In the genomic region with DNA sequence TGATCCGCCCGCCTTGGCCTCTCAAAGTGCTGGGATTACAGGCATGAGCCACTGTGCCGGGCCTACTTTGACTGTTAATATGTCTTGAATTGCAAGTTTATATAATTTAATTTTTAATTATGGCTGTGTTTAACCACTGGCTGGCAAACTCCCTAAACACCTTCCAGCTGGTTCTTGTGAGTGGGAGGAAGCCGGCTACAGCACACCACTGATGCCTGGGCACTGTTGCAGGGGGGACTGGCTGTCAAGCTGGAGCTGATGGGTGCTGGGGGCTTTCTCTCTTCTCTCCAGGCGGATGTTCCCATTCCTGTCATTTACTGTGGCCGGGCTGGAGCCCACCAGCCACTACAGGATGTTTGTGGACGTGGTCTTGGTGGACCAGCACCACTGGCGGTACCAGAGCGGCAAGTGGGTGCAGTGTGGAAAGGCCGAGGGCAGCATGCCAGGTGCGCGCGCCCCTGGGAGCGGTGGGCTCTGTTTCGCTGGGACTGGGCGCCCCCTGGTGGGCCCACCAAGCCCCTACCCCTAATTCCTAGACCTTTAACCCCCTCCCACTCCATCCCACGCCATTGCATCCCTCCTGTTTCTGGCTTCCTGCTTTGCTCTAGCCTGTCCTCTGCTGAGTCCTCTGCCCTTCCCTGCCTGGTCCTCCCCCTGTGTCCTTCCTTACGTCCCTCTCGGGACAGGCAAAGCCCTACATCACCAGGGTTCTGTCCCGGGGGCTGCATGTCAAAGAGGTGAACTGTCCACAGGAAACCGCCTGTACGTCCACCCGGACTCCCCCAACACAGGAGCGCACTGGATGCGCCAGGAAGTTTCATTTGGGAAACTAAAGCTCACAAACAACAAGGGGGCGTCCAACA, we compare ENCODE assay signal across 8 cellular contexts. TPM values are rescaled to one million over a fixed set of nuclear protein-coding genes. Genes with fewer than 3 reads are reported as not detected.
DNase-seq lines count a peak whose midpoint lies in the region; ATAC-seq, FAIRE-seq and TF ChIP-seq lines count a peak whose summit lies in the region.

No MANE protein-coding gene starts in this region.

- no peak overlapping the region for H3K27ac Mint-ChIP-seq in neural crest cell (ENCODE audit: unreplicated experiment)

- H3K9me3 ChIP-seq in SJCRH30 (replicated peaks) (no peaks in the 10 kb centered on the region), small intestine (ENCODE audit: control insufficient read depth, low read depth) (no peaks in the 10 kb centered on the region), gastroesophageal sphincter (no peaks in the 10 kb centered on the region)

- WGBS in small intestine, 3 donors = 36 to 46% (median 38%) methylated on average over 21 to 26 of the region's 26 CpGs
- 30 to 47% methylated on average over 4 to 7 of the region's 26 CpGs for WGBS in gastroesophageal sphincter (ENCODE audit: low coverage in 1 of 2), 2 donors

- no peaks in the 10 kb centered on the region for H3K9me3 Mint-ChIP-seq in neural crest cell

- no peak for TF ChIP-seq POLR2A in gastroesophageal sphincter (IDR thresholded peaks at IDR 0.05)
- TF ChIP-seq POLR2A in H54 (IDR thresholded peaks at IDR 0.05; ENCODE audit: low read depth, low read length) = no peak

- no peaks in the 10 kb centered on the region for H3K36me3 Mint-ChIP-seq in neural crest cell (ENCODE audit: low read depth)

- H3K27ac ChIP-seq in SJCRH30 (no peak overlapping the region), small intestine (ENCODE audit: low read depth in 1 of 2, low read length in 1 of 2) (no peak overlapping the region), gastroesophageal sphincter (no peak overlapping the region)

- TF ChIP-seq CTCF in cardiac fibroblast (IDR thresholded peaks at IDR 0.05; ENCODE audit: low read depth, low read length) = peak; percentile 21
- peak; percentile 73 for TF ChIP-seq CTCF in neural crest cell (conservative IDR thresholded peaks at IDR 0.05)
- TF ChIP-seq CTCF in gastroesophageal sphincter (IDR thresholded peaks at IDR 0.05) = peak in 1 of 4 experiments; percentile 44

- ATAC-seq in gastroesophageal sphincter = no peak

- H3K27me3 ChIP-seq in SJCRH30 = peaks cover 17% of the 10 kb centered on the region
- H3K27me3 ChIP-seq in small intestine (ENCODE audit: control insufficient read depth in 2 of 2, insufficient read depth in 2 of 2, low read length in 2 of 2) = peaks cover 0 to 4% of the 10 kb centered on the region in 2 donors
- peaks cover 77% of the 10 kb centered on the region for H3K27me3 ChIP-seq in gastroesophageal sphincter

- H3K4me1 ChIP-seq in SJCRH30 = no peaks in the 10 kb centered on the region
- H3K4me1 ChIP-seq in small intestine (ENCODE audit: control insufficient read depth in 2 of 2, insufficient read depth in 1 of 2, low read depth in 1 of 2, low read length in 1 of 2) = no peaks in the 10 kb centered on the region
- H3K4me1 ChIP-seq in gastroesophageal sphincter = no peaks in the 10 kb centered on the region

- H3K27me3 Mint-ChIP-seq in neural crest cell (ENCODE audit: low read depth) = peaks cover 52% of the 10 kb centered on the region

- H3K4me3 Mint-ChIP-seq in neural crest cell = no peak overlapping the region

- no peaks in the 10 kb centered on the region for H3K36me3 ChIP-seq in SJCRH30
- H3K36me3 ChIP-seq in small intestine (ENCODE audit: control insufficient read depth in 2 of 2, insufficient read depth in 2 of 2, low read length in 2 of 2) = no peaks in the 10 kb centered on the region
- H3K36me3 ChIP-seq in gastroesophageal sphincter = no peaks in the 10 kb centered on the region

- no peaks in the 10 kb centered on the region for H3K4me1 Mint-ChIP-seq in neural crest cell

- no peak for TF ChIP-seq EP300 in gastroesophageal sphincter (IDR thresholded peaks at IDR 0.05)

- H3K4me3 ChIP-seq in SJCRH30 (no peak overlapping the region), cardiac fibroblast (replicated peaks in 1 of 2; ENCODE audit: low read depth in 2 of 2, low read length in 2 of 2) (no peak overlapping the region), small intestine (ENCODE audit: low read depth in 1 of 2, low read length in 2 of 2) (no peak overlapping the region), gastroesophageal sphincter (no peak overlapping the region)

- FAIRE-seq in small intestine (lab: Jason Lieb, UNC) (no peak), H54 (lab: Jason Lieb, UNC) (no peak)

- peak; percentile 76 for DNase-seq in activated effector memory CD4-positive, alpha-beta T cell treated with anti-CD3 and anti-CD28 coated beads, Interleukin-2, amount 50 U/mL, for 16 hours
- no peak for DNase-seq in activated effector memory CD4-positive, alpha-beta T cell treated with Interleukin-2 at 50 U/mL for 16 hours
- DNase-seq in SJCRH30 (peak; percentile 66 to 83), cardiac fibroblast (ENCODE audit: low read depth in 2 of 2) (peak in 1 of 2 donors; percentile 14), neural crest cell (ENCODE audit: low read depth, low spot score) (peak; percentile 57), small intestine (no peak), H54 (ENCODE audit: insufficient read length, low spot score) (no peak)

RNA-seq across cellular contexts. Expression of a gene that starts 9.5 kb away (rescaled TPM):
- total RNA-seq in SJCRH30 (2014; rRNA removed; shearing (Covaris generic)) = not detected in 2 replicates
- not detected in 2 replicates for total RNA-seq in neural crest cell
- polyA plus RNA-seq in small intestine = under 1 TPM; 0.27 to 0.45 (median 0.31) TPM
- 1 to 10 TPM in 1 of 4 donors, under 1 TPM in 1, not detected in 2; 0.94 to 1.1 TPM for total RNA-seq in gastroesophageal sphincter

RNA-seq across cellular contexts. Expression of a gene that starts 48.6 kb away (rescaled TPM):
- total RNA-seq in SJCRH30 (2014; rRNA removed; shearing (Covaris generic)) = 14.4 and 15.6 TPM in 2 replicates
- 18.3 and 22.1 TPM in 2 replicates for total RNA-seq in neural crest cell
- 1 to 10 TPM in 2 of 3 donors, under 1 TPM in 1; 0.22 to 5.5 (median 3.5) TPM for polyA plus RNA-seq in small intestine
- 10 to 100 TPM; 13.9 to 25.1 (median 18.0) TPM for total RNA-seq in gastroesophageal sphincter

Comparison
In these comparisons a context has a peak if more than half of its experiments do, and no peak if none do; other contexts are left out.
1. DNase-seq: peak in activated effector memory CD4-positive, alpha-beta T cell treated with anti-CD3 and anti-CD28 coated beads, Interleukin-2, amount 50 U/mL, for 16 hours (single experiment), SJCRH30 (2 of 2) and neural crest cell (single experiment); none in activated effector memory CD4-positive, alpha-beta T cell treated with Interleukin-2 at 50 U/mL for 16 hours (single experiment), small intestine (single experiment) and H54 (single experiment).